27 cellular contexts compared by ENCODE assay signal in the genomic region with DNA sequence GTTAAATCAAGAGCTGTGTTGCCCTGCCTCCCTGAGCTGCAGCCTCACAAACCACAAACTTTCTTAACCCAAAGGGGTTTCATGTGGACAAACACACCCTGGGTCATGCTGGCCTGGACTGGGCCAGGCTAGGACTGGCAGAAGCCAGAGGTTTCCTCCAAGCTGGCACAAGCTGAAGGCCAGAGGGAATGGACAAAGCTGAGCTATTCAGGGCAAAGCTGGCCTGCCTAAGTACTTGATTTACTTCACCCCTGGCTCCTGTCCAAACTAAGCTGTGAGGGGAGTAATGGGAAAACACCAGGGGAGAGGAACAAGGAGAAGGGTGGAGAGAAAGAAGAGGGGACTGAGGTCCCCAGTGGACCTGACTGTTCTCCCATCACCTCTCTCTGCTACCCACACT. TPM values are rescaled to one million over a fixed set of nuclear protein-coding genes. Genes with fewer than 3 reads are reported as not detected.
A peak's percentile ranks its signal among the peaks of the same experiment; 100 is the strongest.
DNase-seq lines count a peak whose midpoint lies in the region; ATAC-seq, FAIRE-seq and TF ChIP-seq lines count a peak whose summit lies in the region.
"Had no signal": no experiment of that assay in that cellular context is flagged by ENCODE, and none has a peak within 500 bp of the region (broad histone marks: within the 10 kb centered on the region; RNA-seq: fewer than 3 reads in every experiment).

No MANE protein-coding gene starts in this region.

- H2BK120ac ChIP-seq in mesenchymal stem cell (ENCODE audit: low read depth, low read length), result no peak overlapping the region

- no peaks in the 10 kb centered on the region for H3K79me1 ChIP-seq in mesenchymal stem cell (replicated peaks; ENCODE audit: low read length, poor library complexity, severe bottlenecking)

- CTCF ChIA-PET in HepG2 (lab: Yijun Ruan, JAX; ENCODE audit: low intra/inter-chr PET ratio, low total read pairs), result no interaction called here

- peaks cover 13% of the 10 kb centered on the region for H3K9me3 ChIP-seq in mesenchymal stem cell (ENCODE audit: control insufficient read depth, low read length)
- no peaks in the 10 kb centered on the region for H3K9me3 ChIP-seq in upper lobe of right lung
- H3K9me3 ChIP-seq in HepG2 (ENCODE audit: low read length), result no peaks in the 10 kb centered on the region

- no peak overlapping the region for H4K91ac ChIP-seq in mesenchymal stem cell (ENCODE audit: low read length)

- in situ Hi-C loops in HepG2 (cut with HindIII; ENCODE audit: extremely low pct_ligation_motif_present, low pct_unique_long_range_greater_than_20kb), result no loop called here

- H4K8ac ChIP-seq in mesenchymal stem cell (ENCODE audit: low read length), result no peak overlapping the region

- H2AK5ac ChIP-seq in mesenchymal stem cell (ENCODE audit: low read length, severe bottlenecking), result no peak overlapping the region

- H3K4me2 ChIP-seq in mesenchymal stem cell (ENCODE audit: low read length, poor library complexity, severe bottlenecking) (no peak overlapping the region), HepG2 (ENCODE audit: low read depth, low read length) (no peak overlapping the region)
- H3K4me2 ChIP-seq: neural progenitor cell had no signal

- POLR2A ChIA-PET in HepG2 (lab: Yijun Ruan, JAX), result no interaction called here

- H3K79me2 ChIP-seq in HepG2 (ENCODE audit: insufficient read depth, low read length), result no peaks in the 10 kb centered on the region

- H2AFZ ChIP-seq in mesenchymal stem cell (ENCODE audit: low read depth, low read length) (no peak overlapping the region), HepG2 (ENCODE audit: low read length) (no peak overlapping the region)
- H2AFZ ChIP-seq: neural progenitor cell had no signal

- TF ChIP-seq EP300 in HepG2 (IDR thresholded peaks at IDR 0.05; ENCODE audit: low read depth in 2 of 2, low read length in 2 of 2) (no peak), HepG2 (CRISPR knock-in tag; IDR thresholded peaks at IDR 0.05; ENCODE audit: borderline replicate concordance) (no peak)

- no peak overlapping the region for H2BK15ac ChIP-seq in mesenchymal stem cell (ENCODE audit: low read depth, poor library complexity, severe bottlenecking)

- H3K9ac ChIP-seq in mesenchymal stem cell (ENCODE audit: low read length) (no peak overlapping the region), HepG2 (ENCODE audit: insufficient read depth, low read depth, low read length) (no peak overlapping the region)
- H3K9ac ChIP-seq: neural progenitor cell had no signal

- H3K36me3 ChIP-seq in bronchial epithelial cell (ENCODE audit: control insufficient read depth, insufficient read depth, low read length), result no peaks in the 10 kb centered on the region
- H3K36me3 ChIP-seq in mesenchymal stem cell (ENCODE audit: control insufficient read depth in 1 of 2, insufficient read depth in 2 of 2, low read depth in 1 of 2, low read length in 2 of 2), result no peaks in the 10 kb centered on the region
- no peaks in the 10 kb centered on the region for H3K36me3 ChIP-seq in upper lobe of right lung
- no peaks in the 10 kb centered on the region for H3K36me3 ChIP-seq in HepG2 (replicated peaks in 1 of 2; ENCODE audit: control insufficient read depth in 1 of 2, insufficient read depth in 2 of 2, low read length in 2 of 2)
- H3K36me3 ChIP-seq: thoracic aorta had no signal

- H3K4me1 ChIP-seq in mesenchymal stem cell (ENCODE audit: control insufficient read depth, insufficient read depth, low read depth, low read length) (peaks cover 2% of the 10 kb centered on the region), upper lobe of right lung (peaks cover 19% of the 10 kb centered on the region), HepG2 (ENCODE audit: insufficient read depth, low read length) (no peaks in the 10 kb centered on the region)

- no peak overlapping the region for H3K14ac ChIP-seq in mesenchymal stem cell (ENCODE audit: low read length in 2 of 2)

- TF ChIP-seq RAD21 in HepG2 (CRISPR knock-in tag; IDR thresholded peaks at IDR 0.05), result no peak

- H3K23ac ChIP-seq in mesenchymal stem cell (ENCODE audit: low read length in 2 of 2), result no peak overlapping the region

- H3K27me3 ChIP-seq in bronchial epithelial cell (ENCODE audit: control insufficient read depth, insufficient read depth, low read length) (no peaks in the 10 kb centered on the region), mesenchymal stem cell (ENCODE audit: control insufficient read depth in 1 of 2, insufficient read depth in 1 of 2, low read length in 2 of 2) (peaks cover 19 to 27% of the 10 kb centered on the region in 2 experiments), upper lobe of right lung (peaks cover 7% of the 10 kb centered on the region), HepG2 (ENCODE audit: control insufficient read depth in 1 of 2, insufficient read depth in 2 of 2, low read length in 2 of 2) (peaks cover 2 to 22% of the 10 kb centered on the region in 2 experiments; a peak in 4 of 5 replicates)

- intact Hi-C loops in upper lobe of right lung (cut with DNase I), result no loop called here
- intact Hi-C loops in HepG2 (cut with micrococcal nuclease; ENCODE audit: unreplicated experiment), result no loop called here

- no peak overlapping the region for H3K4me3 ChIP-seq in bronchial epithelial cell (ENCODE audit: low read depth, low read length)
- H3K4me3 ChIP-seq in mesenchymal stem cell (ENCODE audit: insufficient read depth in 1 of 2, low read depth in 1 of 2, low read length in 2 of 2), result no peak overlapping the region
- H3K4me3 ChIP-seq in upper lobe of right lung, result no peak overlapping the region
- H3K4me3 ChIP-seq in HepG2 (replicated peaks in 1 of 3; ENCODE audit: insufficient read depth in 1 of 3, low read depth in 2 of 3, low read length in 3 of 3), result no peak overlapping the region
- H3K4me3 ChIP-seq: dorsolateral prefrontal cortex, neural progenitor cell, thoracic aorta had no signal

- FAIRE-seq in bronchial epithelial cell (lab: Jason Lieb, UNC) (peak; percentile 58), HepG2 (lab: Jason Lieb, UNC) (no peak)
- FAIRE-seq: A204.1, keratinocyte had no signal

- H3K4ac ChIP-seq in mesenchymal stem cell (ENCODE audit: low read depth in 1 of 2, low read length in 2 of 2), result no peak overlapping the region

- H3K27ac ChIP-seq in mesenchymal stem cell (ENCODE audit: low read length, poor library complexity, severe bottlenecking) (no peak overlapping the region), upper lobe of right lung (peak overlapping the region; percentile 55), HepG2 (ENCODE audit: extremely low read length, insufficient read depth, low read length) (no peak overlapping the region)
- H3K27ac ChIP-seq: neural progenitor cell, RWPE1, thoracic aorta had no signal

- H3K18ac ChIP-seq in mesenchymal stem cell (ENCODE audit: low read depth in 1 of 2, low read length in 2 of 2), result no peak overlapping the region

- H4K20me1 ChIP-seq in HepG2 (ENCODE audit: insufficient read depth, low read length), result no peaks in the 10 kb centered on the region

- ATAC-seq in upper lobe of right lung, result no peak
- no peak for ATAC-seq in HepG2
- no peak for ATAC-seq in HG03460 (IDR thresholded peaks at IDR 0.05; ENCODE audit: unreplicated experiment)
- ATAC-seq: SK-N-SH treated with all-trans-retinoic acid at 6 μM for 48 hours had no signal

- no peak for TF ChIP-seq POLR2A in HepG2 (IDR thresholded peaks at IDR 0.05; ENCODE audit: insufficient read depth in 1 of 2, low read depth in 2 of 2, low read length in 2 of 2)

- H2BK5ac ChIP-seq in mesenchymal stem cell (ENCODE audit: low read depth, low read length, poor library complexity, severe bottlenecking), result no peak overlapping the region

- peak; percentile 6 for DNase-seq in SHP77 treated with DMSO at 0.1 percent for 48 hours (lab: John Stamatoyannopoulos, UW)
- DNase-seq in SHP77 (lab: John Stamatoyannopoulos, UW), result no peak
- DNase-seq in bronchial epithelial cell (ENCODE audit: low read depth), result no peak
- peak; percentile 10 for DNase-seq in mesenchymal stem cell
- no peak for DNase-seq in upper lobe of right lung
- no peak for DNase-seq in NCI-H748 (lab: John Stamatoyannopoulos, UW; ENCODE audit: unreplicated experiment)
- DNase-seq in HepG2 (ENCODE audit: low spot score), result no peak
- DNase-seq: activated CD8-positive, alpha-beta memory T cell treated with anti-CD3 and anti-CD28 coated beads for 24 hours; activated effector memory CD4-positive, alpha-beta T cell treated with Interleukin-2 at 50 U/mL for 16 hours; activated naive CD8-positive, alpha-beta T cell treated with anti-CD3 and anti-CD28 coated beads for 36 hours; CD8-positive, alpha-beta memory T cell; NCI-H1092 treated with DMSO at 0.1 percent for 48 hours; NCI-H2029 treated with DMSO at 0.1 percent for 48 hours; NCI-H345; NCI-H774; stimulated activated CD4-positive, alpha-beta T cell treated with anti-CD3 and anti-CD28 coated beads, Interleukin-15, amount 100 ng/mL, for 24 hours; stimulated activated naive CD4-positive, alpha-beta T cell; T-helper 2 cell had no signal

- TF ChIP-seq CTCF in bronchial epithelial cell (IDR thresholded peaks at IDR 0.05; ENCODE audit: insufficient read depth, low read length, severe bottlenecking) (no peak), upper lobe of right lung (IDR thresholded peaks at IDR 0.05) (no peak), HepG2 (CRISPR knock-in tag; IDR thresholded peaks at IDR 0.05) (no peak)

- BruUV-seq in HepG2 (replicated peaks; lab: Mats Ljungman, UMichigan), result no TSS peak

- H2BK12ac ChIP-seq in mesenchymal stem cell (ENCODE audit: low read length in 2 of 2), result no peak overlapping the region

RNA-seq across cellular contexts. Expression of a gene that starts 6.2 kb away (rescaled TPM):
- 0.53 and 1.9 TPM in 2 replicates for total RNA-seq in bronchial epithelial cell
- 3.7 TPM for polyA plus RNA-seq in mesenchymal stem cell (2013, experiment 1 of 2)
- polyA plus RNA-seq in mesenchymal stem cell (2013, experiment 2 of 2), result 3.3 TPM
- total RNA-seq in upper lobe of right lung, result 50.9 TPM
- 0.28 and 0.29 TPM in 2 replicates for total RNA-seq in HepG2 (2016; rRNA removed; fragmentation: Illumina TruSeq; extraction: Trizol)
- not detected in 2 replicates for total RNA-seq in HepG2 (2016; cell fraction: cytosol; rRNA removed; fragmentation: Illumina TruSeq; extraction: Trizol; ENCODE audit: low read depth)
- 0.04 and 0.21 TPM in 2 replicates for total RNA-seq in HepG2 (2016; cell fraction: insoluble cytoplasmic fraction; rRNA removed; fragmentation: Illumina TruSeq; extraction: Trizol)
- total RNA-seq in HepG2 (2016; cell fraction: membrane; rRNA removed; fragmentation: Illumina TruSeq; extraction: Trizol), result not detected in 2 replicates
- total RNA-seq in HepG2 (2016; cell fraction: nucleus; rRNA removed; fragmentation: Illumina TruSeq; extraction: Trizol), result 0.34 TPM in 2 replicates
- polyA plus RNA-seq in HepG2 (2011; rRNA removed), result 0.34 and 0.91 TPM in 2 replicates
- 0.21 and 0.35 TPM in 2 replicates for polyA plus RNA-seq in HepG2 (2011; cell fraction: cytosol; rRNA removed)
- polyA plus RNA-seq in HepG2 (2011; cell fraction: nucleus; rRNA removed), result 1.6 and 2.5 TPM in 2 replicates
- 0.12 and 0.71 TPM in 2 replicates for polyA plus RNA-seq in HepG2 (2012)
- polyA plus RNA-seq in HepG2 (2016; cell fraction: cytosol; fragmentation: Illumina TruSeq; extraction: Trizol; ENCODE audit: low read depth), result 0.09 TPM in 1 of 2 replicates, not detected in the other
- polyA plus RNA-seq in HepG2 (2016; cell fraction: insoluble cytoplasmic fraction; fragmentation: Illumina TruSeq; extraction: Trizol; ENCODE audit: low read depth), result 0.07 TPM in 1 of 2 replicates, not detected in the other
- polyA plus RNA-seq in HepG2 (2016; cell fraction: membrane; fragmentation: Illumina TruSeq; extraction: Trizol; ENCODE audit: low read depth), result 0.26 TPM in 1 of 2 replicates, not detected in the other
- polyA plus RNA-seq in HepG2 (2016; cell fraction: nucleus; fragmentation: Illumina TruSeq; extraction: Trizol; ENCODE audit: insufficient read depth, low read depth), result 0.14 and 0.48 TPM in 2 replicates
- 0.30 and 0.94 TPM in 2 replicates for polyA minus RNA-seq in HepG2 (2011; rRNA and poly(A)+ RNA removed; ENCODE audit: low replicate concordance)
- polyA minus RNA-seq in HepG2 (2011; cell fraction: cytosol; rRNA and poly(A)+ RNA removed), result not detected in 2 replicates
- 0.26 and 1.4 TPM in 2 replicates for polyA minus RNA-seq in HepG2 (2011; cell fraction: nucleus; rRNA and poly(A)+ RNA removed)
- total RNA-seq: H4 had no signal

RNA-seq across cellular contexts. Expression of a gene that starts 54.9 kb away (rescaled TPM):
- total RNA-seq in bronchial epithelial cell (1.3 and 1.7 TPM in 2 replicates), upper lobe of right lung (8.1 TPM), HepG2 (2016; rRNA removed; fragmentation: Illumina TruSeq; extraction: Trizol) (17.5 and 19.1 TPM in 2 replicates)
- 5.1 TPM for polyA plus RNA-seq in mesenchymal stem cell (2013, experiment 1 of 2)
- 6.6 TPM for polyA plus RNA-seq in mesenchymal stem cell (2013, experiment 2 of 2)
- total RNA-seq in HepG2 (2016; cell fraction: cytosol; rRNA removed; fragmentation: Illumina TruSeq; extraction: Trizol; ENCODE audit: low read depth), result 7.9 and 8.8 TPM in 2 replicates
- total RNA-seq in HepG2 (2016; cell fraction: insoluble cytoplasmic fraction; rRNA removed; fragmentation: Illumina TruSeq; extraction: Trizol), result 17.4 and 19.5 TPM in 2 replicates
- total RNA-seq in HepG2 (2016; cell fraction: membrane; rRNA removed; fragmentation: Illumina TruSeq; extraction: Trizol), result 10.4 and 12.6 TPM in 2 replicates
- 10.9 and 13.5 TPM in 2 replicates for total RNA-seq in HepG2 (2016; cell fraction: nucleus; rRNA removed; fragmentation: Illumina TruSeq; extraction: Trizol)
- 7.1 and 7.8 TPM in 2 replicates for polyA plus RNA-seq in HepG2 (2011; rRNA removed)
- polyA plus RNA-seq in HepG2 (2011; cell fraction: cytosol; rRNA removed), result 4.3 and 7.7 TPM in 2 replicates
- polyA plus RNA-seq in HepG2 (2011; cell fraction: nucleus; rRNA removed), result 9.4 and 9.9 TPM in 2 replicates
- polyA plus RNA-seq in HepG2 (2012), result 5.2 and 6.2 TPM in 2 replicates
- 4.1 and 4.3 TPM in 2 replicates for polyA plus RNA-seq in HepG2 (2016; cell fraction: cytosol; fragmentation: Illumina TruSeq; extraction: Trizol; ENCODE audit: low read depth)
- 20.4 and 22.5 TPM in 2 replicates for polyA plus RNA-seq in HepG2 (2016; cell fraction: insoluble cytoplasmic fraction; fragmentation: Illumina TruSeq; extraction: Trizol; ENCODE audit: low read depth)
- 5.6 and 9.6 TPM in 2 replicates for polyA plus RNA-seq in HepG2 (2016; cell fraction: membrane; fragmentation: Illumina TruSeq; extraction: Trizol; ENCODE audit: low read depth)
- 26.2 and 30.0 TPM in 2 replicates for polyA plus RNA-seq in HepG2 (2016; cell fraction: nucleus; fragmentation: Illumina TruSeq; extraction: Trizol; ENCODE audit: insufficient read depth, low read depth)
- 6.4 and 32.7 TPM in 2 replicates for polyA minus RNA-seq in HepG2 (2011; rRNA and poly(A)+ RNA removed; ENCODE audit: low replicate concordance)
- 2.3 and 4.7 TPM in 2 replicates for polyA minus RNA-seq in HepG2 (2011; cell fraction: cytosol; rRNA and poly(A)+ RNA removed)
- 3.7 and 4.2 TPM in 2 replicates for polyA minus RNA-seq in HepG2 (2011; cell fraction: nucleus; rRNA and poly(A)+ RNA removed)

RNA-seq across cellular contexts. Expression of a gene that starts 55.2 kb away (rescaled TPM):
- total RNA-seq in bronchial epithelial cell (15.5 and 21.9 TPM in 2 replicates), upper lobe of right lung (137 TPM), HepG2 (2016; rRNA removed; fragmentation: Illumina TruSeq; extraction: Trizol) (14.1 and 18.0 TPM in 2 replicates)
- polyA plus RNA-seq in mesenchymal stem cell (2013, experiment 1 of 2), result 49.4 TPM
- 51.6 TPM for polyA plus RNA-seq in mesenchymal stem cell (2013, experiment 2 of 2)
- 13.9 and 14.5 TPM in 2 replicates for total RNA-seq in HepG2 (2016; cell fraction: cytosol; rRNA removed; fragmentation: Illumina TruSeq; extraction: Trizol; ENCODE audit: low read depth)
- 10.1 and 18.6 TPM in 2 replicates for total RNA-seq in HepG2 (2016; cell fraction: insoluble cytoplasmic fraction; rRNA removed; fragmentation: Illumina TruSeq; extraction: Trizol)
- total RNA-seq in HepG2 (2016; cell fraction: membrane; rRNA removed; fragmentation: Illumina TruSeq; extraction: Trizol), result 10.7 and 11.5 TPM in 2 replicates
- 22.1 and 24.4 TPM in 2 replicates for total RNA-seq in HepG2 (2016; cell fraction: nucleus; rRNA removed; fragmentation: Illumina TruSeq; extraction: Trizol)
- polyA plus RNA-seq in HepG2 (2011; rRNA removed), result 18.3 and 23.4 TPM in 2 replicates
- 7.2 and 9.7 TPM in 2 replicates for polyA plus RNA-seq in HepG2 (2011; cell fraction: cytosol; rRNA removed)
- polyA plus RNA-seq in HepG2 (2011; cell fraction: nucleus; rRNA removed), result 169 and 196 TPM in 2 replicates
- 15.6 and 21.8 TPM in 2 replicates for polyA plus RNA-seq in HepG2 (2012)
- 1.5 and 1.8 TPM in 2 replicates for polyA plus RNA-seq in HepG2 (2016; cell fraction: cytosol; fragmentation: Illumina TruSeq; extraction: Trizol; ENCODE audit: low read depth)
- polyA plus RNA-seq in HepG2 (2016; cell fraction: insoluble cytoplasmic fraction; fragmentation: Illumina TruSeq; extraction: Trizol; ENCODE audit: low read depth), result 11.9 and 14.6 TPM in 2 replicates
- polyA plus RNA-seq in HepG2 (2016; cell fraction: membrane; fragmentation: Illumina TruSeq; extraction: Trizol; ENCODE audit: low read depth), result 3.6 and 3.7 TPM in 2 replicates
- polyA plus RNA-seq in HepG2 (2016; cell fraction: nucleus; fragmentation: Illumina TruSeq; extraction: Trizol; ENCODE audit: insufficient read depth, low read depth), result 77.8 and 81.3 TPM in 2 replicates
- 28.0 and 67.0 TPM in 2 replicates for polyA minus RNA-seq in HepG2 (2011; rRNA and poly(A)+ RNA removed; ENCODE audit: low replicate concordance)
- 11.5 and 11.6 TPM in 2 replicates for polyA minus RNA-seq in HepG2 (2011; cell fraction: cytosol; rRNA and poly(A)+ RNA removed)
- 37.3 and 38.0 TPM in 2 replicates for polyA minus RNA-seq in HepG2 (2011; cell fraction: nucleus; rRNA and poly(A)+ RNA removed)

Comparison
In these comparisons a context has a peak if more than half of its experiments do, and no peak if none do; other contexts are left out.
1. DNase-seq: peak in SHP77 treated with DMSO at 0.1 percent for 48 hours (single experiment) and mesenchymal stem cell (single experiment); none in SHP77 (0 of 2), bronchial epithelial cell (single experiment), upper lobe of right lung (single experiment), NCI-H748 (single experiment) and HepG2 (single experiment).
2. RNA of a gene that starts 6.2 kb away (total RNA-seq): 50.9 TPM in upper lobe of right lung (single experiment); 0.53 to 1.9 TPM in bronchial epithelial cell and 0.04 to 0.34 TPM in HepG2; every median in the first group is over 10 times any median in the second.